19 cellular contexts compared by ENCODE assay signal in the genomic region with DNA sequence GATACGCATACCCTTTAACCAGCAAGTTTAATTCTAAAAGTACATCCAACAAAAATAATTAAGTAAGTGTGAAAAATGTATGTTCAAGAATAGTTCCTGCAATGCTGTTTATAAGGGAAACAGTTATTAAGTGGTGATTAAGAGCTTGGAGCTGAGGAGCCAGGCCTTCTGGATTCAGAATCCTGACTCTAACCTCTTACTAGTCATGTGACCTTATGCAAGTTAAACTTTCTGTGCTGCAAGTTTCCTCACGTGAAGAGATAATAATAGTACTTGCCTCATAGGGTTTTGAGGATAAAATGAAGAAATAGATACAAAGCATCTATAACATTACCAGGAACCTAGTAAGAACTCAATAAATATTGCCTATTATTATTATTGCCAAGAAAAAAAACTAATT.
DNase-seq lines count a peak whose midpoint lies in the region; ATAC-seq, FAIRE-seq and TF ChIP-seq lines count a peak whose summit lies in the region.
"Had no signal": no experiment of that assay in that cellular context is flagged by ENCODE, and none has a peak within 500 bp of the region (broad histone marks: within the 10 kb centered on the region; RNA-seq: fewer than 3 reads in every experiment).

No MANE protein-coding gene starts in this region.

- no peak overlapping the region for H4K91ac ChIP-seq in mesenchymal stem cell (ENCODE audit: low read length)

- H3K79me1 ChIP-seq in mesenchymal stem cell (replicated peaks; ENCODE audit: low read length, poor library complexity, severe bottlenecking): peaks cover 4% of the 10 kb centered on the region

- H3K36me3 ChIP-seq in K562 (ENCODE audit: control insufficient read depth, insufficient read depth, low read length) (no peaks in the 10 kb centered on the region; the same call in 2 of the 3 replicates), mesenchymal stem cell (ENCODE audit: control insufficient read depth in 1 of 2, insufficient read depth in 2 of 2, low read depth in 1 of 2, low read length in 2 of 2) (no peaks in the 10 kb centered on the region)
- H3K36me3 ChIP-seq: HAP-1 had no signal

- no peak for FAIRE-seq in K562 (lab: Jason Lieb, UNC)
- FAIRE-seq: GM12891, GM18507, H54 had no signal

- H3K27me3 ChIP-seq in K562 (ENCODE audit: control insufficient read depth in 2 of 2, insufficient read depth in 2 of 2, low read length in 2 of 2) (no peaks in the 10 kb centered on the region), mesenchymal stem cell (ENCODE audit: control insufficient read depth in 1 of 2, insufficient read depth in 1 of 2, low read length in 2 of 2) (no peaks in the 10 kb centered on the region)

- H3K4ac ChIP-seq in mesenchymal stem cell (ENCODE audit: low read depth in 1 of 2, low read length in 2 of 2): no peak overlapping the region

- no peak for TF ChIP-seq CTCF in K562 (IDR thresholded peaks at IDR 0.05 in 2 of 3, conservative IDR thresholded peaks at IDR 0.05 in 1 of 3; ENCODE audit: insufficient read depth in 2 of 3, low read depth in 1 of 3, low read length in 3 of 3)

- H3K14ac ChIP-seq in mesenchymal stem cell (ENCODE audit: low read length in 2 of 2): no peak overlapping the region

- TF ChIP-seq RAD21 in K562 (CRISPR knock-in tag; conservative IDR thresholded peaks at IDR 0.05 in 1 of 2, IDR thresholded peaks at IDR 0.05 in 1 of 2): no peak

- ATAC-seq in K562 (no peak), GM19395 (IDR thresholded peaks at IDR 0.05; ENCODE audit: unreplicated experiment) (no peak), HG02885 (IDR thresholded peaks at IDR 0.05; ENCODE audit: poor library complexity, unreplicated experiment) (no peak)

- H2BK15ac ChIP-seq in mesenchymal stem cell (ENCODE audit: low read depth, poor library complexity, severe bottlenecking): no peak overlapping the region

- H2BK120ac ChIP-seq in mesenchymal stem cell (ENCODE audit: low read depth, low read length): no peak overlapping the region

- TF ChIP-seq EP300 in K562 (IDR thresholded peaks at IDR 0.05; ENCODE audit: low read length): no peak

- CTCF ChIA-PET in K562 (lab: Yijun Ruan, JAX; ENCODE audit: low intra/inter-chr PET ratio): no interaction called here

- no peak for TF ChIP-seq POLR2A in K562 (conservative IDR thresholded peaks at IDR 0.05)

- BruUV-seq in K562 (replicated peaks; lab: Mats Ljungman, UMichigan): no TSS peak

- H3K9ac ChIP-seq in K562 (ENCODE audit: insufficient read depth in 1 of 2, low read depth in 2 of 2, low read length in 2 of 2) (no peak overlapping the region), mesenchymal stem cell (ENCODE audit: low read length) (no peak overlapping the region)

- H4K8ac ChIP-seq in mesenchymal stem cell (ENCODE audit: low read length): no peak overlapping the region

- H3K4me1 ChIP-seq in K562 (replicated peaks in 1 of 2; ENCODE audit: control insufficient read depth in 2 of 2, insufficient read depth in 2 of 2, low read length in 2 of 2): no peaks in the 10 kb centered on the region
- H3K4me1 ChIP-seq in mesenchymal stem cell (ENCODE audit: control insufficient read depth, insufficient read depth, low read depth, low read length): peaks cover 2% of the 10 kb centered on the region

- intact Hi-C loops in K562 (cut with micrococcal nuclease): no loop called here

- no peak overlapping the region for H3K23ac ChIP-seq in mesenchymal stem cell (ENCODE audit: low read length in 2 of 2)

- H2BK12ac ChIP-seq in mesenchymal stem cell (ENCODE audit: low read length in 2 of 2): no peak overlapping the region

- DNase-seq in NCI-H82 (lab: John Stamatoyannopoulos, UW) (peak; percentile 45), K562 (ENCODE audit: extremely low read depth in 1 of 4, low spot score in 3 of 4) (no peak), mesenchymal stem cell (peak; percentile 22), KG1 (lab: John Stamatoyannopoulos, UW) (no peak)
- DNase-seq: C1 segment of cervical spinal cord; Calu3; CD4-positive, alpha-beta memory T cell; COR-L47; DMS53; DMS79 treated with DMSO at 0.1 percent for 48 hours; GF-D8; GOT3; HFFc6 had no signal

- no peak overlapping the region for H3K18ac ChIP-seq in mesenchymal stem cell (ENCODE audit: low read depth in 1 of 2, low read length in 2 of 2)

- H2BK5ac ChIP-seq in mesenchymal stem cell (ENCODE audit: low read depth, low read length, poor library complexity, severe bottlenecking): no peak overlapping the region

- H3K9me1 ChIP-seq in K562 (ENCODE audit: control insufficient read depth, insufficient read depth, low read length): no peaks in the 10 kb centered on the region

- no peaks in the 10 kb centered on the region for H3K79me2 ChIP-seq in K562 (ENCODE audit: control insufficient read depth, insufficient read depth, low read length)

- no peaks in the 10 kb centered on the region for H3K9me3 ChIP-seq in K562 (replicated peaks; ENCODE audit: control insufficient read depth, insufficient read depth, low read depth, low read length)
- no peaks in the 10 kb centered on the region for H3K9me3 ChIP-seq in mesenchymal stem cell (ENCODE audit: control insufficient read depth, low read length)
- H3K9me3 ChIP-seq: HAP-1 had no signal

- no peak overlapping the region for H3K27ac ChIP-seq in K562 (ENCODE audit: extremely low read depth, low read depth, low read length)
- no peak overlapping the region for H3K27ac ChIP-seq in mesenchymal stem cell (ENCODE audit: low read length, poor library complexity, severe bottlenecking)

- POLR2A ChIA-PET in K562 (lab: Yijun Ruan, JAX): no interaction called here

- WGBS in K562 (ENCODE audit: insufficient coverage, low coverage, missing lambda C conversion rate): 72% methylated on average over 2 of the region's 2 CpGs
- WGBS in mesenchymal stem cell: no CpG with 5 or more reads among the region's 2 CpGs

- no peak overlapping the region for H2AK5ac ChIP-seq in mesenchymal stem cell (ENCODE audit: low read length, severe bottlenecking)

- H2AFZ ChIP-seq in K562 (ENCODE audit: low read depth, low read length): no peak overlapping the region
- no peak overlapping the region for H2AFZ ChIP-seq in mesenchymal stem cell (ENCODE audit: low read depth, low read length)

- in situ Hi-C loops in K562 (cut with MboI): no loop called here

- H4K20me1 ChIP-seq in K562 (replicated peaks; ENCODE audit: control insufficient read depth, insufficient read depth, low read length): no peaks in the 10 kb centered on the region

- H3K4me3 ChIP-seq in K562 (no peak overlapping the region), mesenchymal stem cell (ENCODE audit: insufficient read depth in 1 of 2, low read depth in 1 of 2, low read length in 2 of 2) (no peak overlapping the region)
- H3K4me3 ChIP-seq: HAP-1 had no signal

- H3K4me2 ChIP-seq in K562 (ENCODE audit: insufficient read depth, low read length): no peak overlapping the region
- no peak overlapping the region for H3K4me2 ChIP-seq in mesenchymal stem cell (ENCODE audit: low read length, poor library complexity, severe bottlenecking)

TF ChIP-seq in K562, 482 proteins besides CTCF, POLR2A, EP300 and RAD21:
- TF ChIP-seq, protein P1, sequence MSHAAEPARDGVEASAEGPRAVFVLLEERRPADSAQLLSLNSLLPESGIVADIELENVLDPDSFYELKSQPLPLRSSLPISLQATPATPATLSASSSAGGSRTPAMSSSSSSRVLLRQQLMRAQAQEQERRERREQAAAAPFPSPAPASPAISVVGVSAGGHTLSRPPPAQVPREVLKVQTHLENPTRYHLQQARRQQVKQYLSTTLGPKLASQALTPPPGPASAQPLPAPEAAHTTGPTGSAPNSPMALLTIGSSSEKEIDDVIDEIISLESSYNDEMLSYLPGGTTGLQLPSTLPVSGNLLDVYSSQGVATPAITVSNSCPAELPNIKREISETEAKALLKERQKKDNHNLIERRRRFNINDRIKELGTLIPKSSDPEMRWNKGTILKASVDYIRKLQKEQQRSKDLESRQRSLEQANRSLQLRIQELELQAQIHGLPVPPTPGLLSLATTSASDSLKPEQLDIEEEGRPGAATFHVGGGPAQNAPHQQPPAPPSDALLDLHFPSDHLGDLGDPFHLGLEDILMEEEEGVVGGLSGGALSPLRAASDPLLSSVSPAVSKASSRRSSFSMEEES (CRISPR knock-in tag; IDR thresholded peaks at IDR 0.05): peak; percentile 65
- TF ChIP-seq SNIP1 (IDR thresholded peaks at IDR 0.05; ENCODE audit: low read depth): no peak

Comparison
In these comparisons a context has a peak if more than half of its experiments do, and no peak if none do; other contexts are left out.
1. DNase-seq: peak in NCI-H82 (single experiment) and mesenchymal stem cell (single experiment); none in K562 (0 of 4) and KG1 (single experiment).